ENCODE assay signal across 18 cellular contexts in genomic region chr7:34341331-34341730, GRCh38.
A peak's percentile ranks its signal among the peaks of the same experiment; 100 is the strongest.
DNase-seq lines count a peak whose midpoint lies in the region; ATAC-seq and TF ChIP-seq lines count a peak whose summit lies in the region.
"Had no signal": no experiment of that assay in that cellular context is flagged by ENCODE, and none has a peak within 500 bp of the region (broad histone marks: within the 10 kb centered on the region; RNA-seq: fewer than 3 reads in every experiment).

No MANE protein-coding gene starts in this region.

- no peak overlapping the region for H3K9ac ChIP-seq in SK-N-MC (ENCODE audit: insufficient read length)
- no peak overlapping the region for H3K9ac ChIP-seq in smooth muscle cell (ENCODE audit: low read depth)
- H3K9ac ChIP-seq: BLaER1 had no signal

- H3K79me2 ChIP-seq in hepatocyte (no peaks in the 10 kb centered on the region), smooth muscle cell (ENCODE audit: low read depth) (no peaks in the 10 kb centered on the region)

- ATAC-seq in GM18907 (IDR thresholded peaks at IDR 0.05; ENCODE audit: unreplicated experiment) = no peak
- ATAC-seq: left lung, pancreas, Right ventricle myocardium inferior had no signal

- no peaks in the 10 kb centered on the region for H3K9me2 ChIP-seq in hepatocyte (replicated peaks; ENCODE audit: insufficient read depth)

- H3K4me2 ChIP-seq in hepatocyte = peak overlapping the region; percentile 28
- no peak overlapping the region for H3K4me2 ChIP-seq in smooth muscle cell
- H3K4me2 ChIP-seq: BLaER1 had no signal

- no peak overlapping the region for H2AFZ ChIP-seq in hepatocyte
- no peak overlapping the region for H2AFZ ChIP-seq in smooth muscle cell (ENCODE audit: low read depth)

- no peak for TF ChIP-seq CTCF in hepatocyte (IDR thresholded peaks at IDR 0.05; ENCODE audit: poor library complexity)
- no peak for TF ChIP-seq CTCF in smooth muscle cell (IDR thresholded peaks at IDR 0.05; ENCODE audit: borderline replicate concordance, insufficient read depth, poor library complexity, severe bottlenecking)

- 47% methylated on average over 2 of the region's 2 CpGs for WGBS in hepatocyte (ENCODE audit: low lambda C conversion rate, missing lambda C conversion rate)
- WGBS in smooth muscle cell (ENCODE audit: low lambda C conversion rate) = 39% methylated on average over 2 of the region's 2 CpGs

- H3K36me3 ChIP-seq in SK-N-MC (ENCODE audit: insufficient read depth, low read length) (no peaks in the 10 kb centered on the region), hepatocyte (replicated peaks; ENCODE audit: insufficient read depth, low read depth) (no peaks in the 10 kb centered on the region), smooth muscle cell (ENCODE audit: low read depth) (no peaks in the 10 kb centered on the region)
- H3K36me3 ChIP-seq: BLaER1, left lung, pancreas had no signal

- H3K4me3 ChIP-seq in SK-N-MC = no peak overlapping the region
- no peak overlapping the region for H3K4me3 ChIP-seq in hepatocyte
- no peak overlapping the region for H3K4me3 ChIP-seq in smooth muscle cell
- H3K4me3 ChIP-seq: BLaER1, left lung, pancreas, testis had no signal

- H3K27me3 ChIP-seq in hepatocyte = no peaks in the 10 kb centered on the region
- H3K27me3 ChIP-seq in smooth muscle cell (ENCODE audit: low read depth) = no peaks in the 10 kb centered on the region
- H3K27me3 ChIP-seq: BLaER1, left lung, pancreas, testis had no signal

- H3K9me3 ChIP-seq in SK-N-MC (ENCODE audit: low read depth, low read length) (no peaks in the 10 kb centered on the region), hepatocyte (ENCODE audit: low read depth) (no peaks in the 10 kb centered on the region), smooth muscle cell (replicated peaks; ENCODE audit: low read depth) (no peaks in the 10 kb centered on the region)
- H3K9me3 ChIP-seq: BLaER1, pancreas, testis had no signal

- H4K20me1 ChIP-seq in hepatocyte (ENCODE audit: insufficient read depth, poor library complexity, severe bottlenecking) (no peaks in the 10 kb centered on the region), smooth muscle cell (ENCODE audit: low read depth) (no peaks in the 10 kb centered on the region)
- H4K20me1 ChIP-seq: BLaER1 had no signal

- H3K4me1 ChIP-seq in hepatocyte (ENCODE audit: insufficient read depth) (no peaks in the 10 kb centered on the region), smooth muscle cell (ENCODE audit: low read depth) (no peaks in the 10 kb centered on the region)
- H3K4me1 ChIP-seq: BLaER1, left lung, pancreas, testis had no signal

- no peaks in the 10 kb centered on the region for H3F3A ChIP-seq in smooth muscle cell (ENCODE audit: low read depth)

- DNase-seq in HT-29 (ENCODE audit: low spot score) = peak; percentile 11
- DNase-seq in SK-N-MC (ENCODE audit: low read depth, low spot score) = peak; percentile 34
- no peak for DNase-seq in hepatocyte (ENCODE audit: low spot score)
- DNase-seq in smooth muscle cell (lab: John Stamatoyannopoulos, UW; ENCODE audit: unreplicated experiment) = no peak
- no peak for DNase-seq in SHP77 treated with DMSO at 0.1 percent for 48 hours (lab: John Stamatoyannopoulos, UW)
- DNase-seq in AG08395 (ENCODE audit: low spot score) = no peak
- DNase-seq: activated CD4-positive, alpha-beta T cell treated with anti-CD3 and anti-CD28 coated beads for 1 hour; activated effector memory CD4-positive, alpha-beta T cell treated with Interleukin-2 at 50 U/mL for 16 hours; effector CD8-positive, alpha-beta T cell; left lung; NCI-H446; pancreas; stimulated activated CD4-positive, alpha-beta T cell treated with anti-CD3 and anti-CD28 coated beads, Interleukin-4, amount 100 ng/mL, for 24 hours; stimulated activated CD8-positive, alpha-beta memory T cell treated with anti-CD3 and anti-CD28 coated beads, Interleukin-4, amount 100 ng/mL, for 48 hours; testis had no signal

- no peak overlapping the region for H3K27ac ChIP-seq in SK-N-MC
- peak overlapping the region; percentile 83 for H3K27ac ChIP-seq in hepatocyte
- H3K27ac ChIP-seq in smooth muscle cell (ENCODE audit: low read depth) = peak overlapping the region; percentile 13
- H3K27ac ChIP-seq: BLaER1, left lung, pancreas, testis had no signal

Comparison
In these comparisons a context has a peak if more than half of its experiments do, and no peak if none do; other contexts are left out.
1. DNase-seq: peak in HT-29 (single experiment) and SK-N-MC (single experiment); none in hepatocyte (single experiment), smooth muscle cell (single experiment), SHP77 treated with DMSO at 0.1 percent for 48 hours (single experiment) and AG08395 (single experiment).